ENCODE assay signal across 8 cellular contexts in genomic region chr9:34047864-34048729, GRCh38. TPM values are rescaled to one million over a fixed set of nuclear protein-coding genes. Genes with fewer than 3 reads are reported as not detected.
DNase-seq lines count a peak whose midpoint lies in the region; ATAC-seq and TF ChIP-seq lines count a peak whose summit lies in the region.

No MANE protein-coding gene starts in this region.

- peak; percentile 61 for DNase-seq in Daoy (ENCODE audit: low read depth)
- DNase-seq in Kasumi-1 (lab: John Stamatoyannopoulos, UW) = peak; percentile 53 to 56
- peak; percentile 30 for DNase-seq in T-helper 22 cell (ENCODE audit: low read depth)
- peak; percentile 36 to 46 (median 39) for DNase-seq in body of pancreas
- peak; percentile 64 for DNase-seq in kidney tubule cell (ENCODE audit: low spot score)
- DNase-seq in stimulated activated CD4-positive, alpha-beta T cell treated with anti-CD3 and anti-CD28 coated beads, Interleukin-2, amount 100 ng/mL, for 24 hours = peak; percentile 64 to 68
- DNase-seq in retina = no peak

- H3K36me3 ChIP-seq in body of pancreas (replicated peaks in 1 of 2; ENCODE audit: insufficient read depth in 1 of 2, low read depth in 2 of 2) = no peaks in the 10 kb centered on the region

- no peak for TF ChIP-seq CTCF in body of pancreas (IDR thresholded peaks at IDR 0.05)

- H3K4me3 ChIP-seq in body of pancreas = peak overlapping the region; percentile 49 to 82

- H3K4me1 ChIP-seq in body of pancreas = peaks cover 28% of the 10 kb centered on the region

- H3K27me3 ChIP-seq in body of pancreas = no peaks in the 10 kb centered on the region

- no peaks in the 10 kb centered on the region for H3K9me3 ChIP-seq in body of pancreas

- WGBS in body of pancreas, 2 donors = 1 to 2% methylated on average over 30 of the region's 30 CpGs

- H3K27ac ChIP-seq in body of pancreas = peak overlapping the region; percentile 84 to 98 (median 98)

- ATAC-seq in GM21717 (IDR thresholded peaks at IDR 0.05; ENCODE audit: unreplicated experiment) (peak; percentile 32), body of pancreas (peak; percentile 4)

- intact Hi-C loops in body of pancreas (cut with DNase I) = no loop called here

- no peak for TF ChIP-seq POLR2A in body of pancreas (IDR thresholded peaks at IDR 0.05)

RNA-seq across cellular contexts. Expression of gene UBAP2, which starts 0.6 kb away (rescaled TPM):
- 14.9 and 17.0 TPM in 2 replicates for total RNA-seq in Daoy (2014; rRNA removed; shearing (Covaris generic))
- 10 to 100 TPM; 14.2 to 15.3 TPM for total RNA-seq in body of pancreas
